Comparison of ENCODE assay signal across 8 cellular contexts in the genomic region with DNA sequence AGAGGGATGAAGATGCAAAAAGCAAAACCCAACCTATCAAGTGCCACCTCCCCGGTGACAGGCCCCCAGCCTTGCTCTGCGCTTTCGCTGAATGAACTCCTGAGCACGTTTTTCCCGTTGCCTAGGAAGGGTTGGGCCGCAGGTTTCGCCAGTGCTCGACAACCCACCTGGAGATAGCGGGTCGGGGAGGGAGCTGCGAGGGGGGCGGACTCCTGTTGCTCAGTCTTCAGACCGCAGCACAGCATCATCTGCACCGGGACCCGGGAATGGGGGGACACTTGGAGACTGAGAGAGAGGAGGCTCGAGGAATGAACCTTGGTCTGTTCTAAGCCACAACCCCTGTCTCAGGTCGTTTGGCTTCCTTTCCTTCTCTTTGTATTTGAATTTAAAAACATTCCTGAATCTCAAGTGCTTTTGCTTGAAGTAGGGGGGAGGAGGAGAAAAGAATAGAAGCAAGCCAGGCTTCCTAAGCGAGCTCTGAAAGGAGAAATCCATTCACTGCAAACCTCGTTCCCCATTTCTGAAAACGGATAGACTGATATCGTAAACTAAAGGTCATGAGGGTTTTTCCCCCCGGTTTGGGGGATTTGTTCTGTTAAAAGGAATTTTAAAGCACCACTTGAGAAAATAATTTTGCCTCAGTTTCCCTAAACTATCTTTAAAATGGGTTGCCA. TPM values are rescaled to one million over a fixed set of nuclear protein-coding genes. Genes with fewer than 3 reads are reported as not detected.
DNase-seq lines count a peak whose midpoint lies in the region; TF ChIP-seq lines count a peak whose summit lies in the region.

No MANE protein-coding gene starts in this region.

- H3K4me3 Mint-ChIP-seq in activated T-helper 1 cell treated with anti-CD3 and anti-CD28 coated beads, Interleukin-12 subunit alpha, Interleukin-12 subunit beta, Interleukin-2, Interleukin-4 antibody, amounts not matched to agents 30 ng/mL and 10 ng/mL and 1 ng/mL, durations not matched to agents 14 hours and 24 hours and 36 hours: peak overlapping the region; percentile 59

- TF ChIP-seq EP300 in sigmoid colon (IDR thresholded peaks at IDR 0.05): no peak

- H3K27me3 ChIP-seq in HUES64 (ENCODE audit: insufficient read depth, low read length): peaks cover 61% of the 10 kb centered on the region
- peaks cover 0 to 39% (median 17%) of the 10 kb centered on the region in 3 donors for H3K27me3 ChIP-seq in sigmoid colon

- H3K9ac ChIP-seq in HUES64 (ENCODE audit: low read depth, low read length): peak overlapping the region; percentile 61; the same call in 1 of the 2 replicates

- under 1% methylated on average over 18 of the region's 22 CpGs for WGBS in HUES64
- WGBS in sigmoid colon, 2 donors: 5 to 11% methylated on average over 22 of the region's 22 CpGs

- in situ Hi-C loops in ACHN (cut with HindIII; ENCODE audit: low pct_ligation_motif_present, low pct_unique_long_range_greater_than_20kb, low sequenced_read_pairs): no loop called here

- no peak for TF ChIP-seq CTCF in sigmoid colon (IDR thresholded peaks at IDR 0.05)

- H3K4me1 ChIP-seq in HUES64 (ENCODE audit: insufficient read depth, low read length) (peaks cover 12% of the 10 kb centered on the region), sigmoid colon (peaks cover 0 to 18% (median 16%) of the 10 kb centered on the region in 4 donors)

- peak overlapping the region; percentile 61 for H3K4me3 ChIP-seq in HUES64 (ENCODE audit: low read length)
- peak overlapping the region; percentile 9 to 58 (median 49) for H3K4me3 ChIP-seq in sigmoid colon

- H3K36me3 ChIP-seq in HUES64 (ENCODE audit: insufficient read depth, low read length) (no peaks in the 10 kb centered on the region), sigmoid colon (no peaks in the 10 kb centered on the region)

- DNase-seq in ACHN (peak; percentile 12), hepatic stellate cell (ENCODE audit: low spot score) (peak; percentile 15), sigmoid colon (no peak), NCI-H1694 treated with DMSO at 0.1 percent for 48 hours (lab: John Stamatoyannopoulos, UW) (no peak), ureter (ENCODE audit: low spot score) (no peak), NCI-H226 (no peak)
- DNase-seq in activated T-helper 1 cell treated with anti-CD3 and anti-CD28 coated beads, Interleukin-12 subunit alpha, Interleukin-12 subunit beta, Interleukin-2, Interleukin-4 antibody, amounts not matched to agents 30 ng/mL and 10 ng/mL and 1 ng/mL, durations not matched to agents 14 hours and 24 hours and 36 hours (ENCODE audit: low spot score): no peak

- peaks cover 28% of the 10 kb centered on the region for H3K4me1 Mint-ChIP-seq in activated T-helper 1 cell treated with anti-CD3 and anti-CD28 coated beads, Interleukin-12 subunit alpha, Interleukin-12 subunit beta, Interleukin-2, Interleukin-4 antibody, amounts not matched to agents 30 ng/mL and 10 ng/mL and 1 ng/mL, durations not matched to agents 14 hours and 24 hours and 36 hours (ENCODE audit: low read depth)

- H3K27ac ChIP-seq in HUES64 (ENCODE audit: low read depth, low read length) (no peak overlapping the region), sigmoid colon (no peak overlapping the region)

- no peaks in the 10 kb centered on the region for H3K36me3 Mint-ChIP-seq in activated T-helper 1 cell treated with anti-CD3 and anti-CD28 coated beads, Interleukin-12 subunit alpha, Interleukin-12 subunit beta, Interleukin-2, Interleukin-4 antibody, amounts not matched to agents 30 ng/mL and 10 ng/mL and 1 ng/mL, durations not matched to agents 14 hours and 24 hours and 36 hours (ENCODE audit: low read depth)

- H3K9me3 Mint-ChIP-seq in activated T-helper 1 cell treated with anti-CD3 and anti-CD28 coated beads, Interleukin-12 subunit alpha, Interleukin-12 subunit beta, Interleukin-2, Interleukin-4 antibody, amounts not matched to agents 30 ng/mL and 10 ng/mL and 1 ng/mL, durations not matched to agents 14 hours and 24 hours and 36 hours: no peaks in the 10 kb centered on the region

- intact Hi-C loops in activated T-helper 1 cell treated with anti-CD3 and anti-CD28 coated beads, Interleukin-12 subunit alpha, Interleukin-12 subunit beta, Interleukin-2, Interleukin-4 antibody, amounts not matched to agents 30 ng/mL and 10 ng/mL and 1 ng/mL, durations not matched to agents 14 hours and 24 hours and 36 hours (cut with micrococcal nuclease): loop anchor here (2.0 kb wide), 1 partner anchor 64 kb away; a partner anchor contains a TSS
- intact Hi-C loops in sigmoid colon (cut with DNase I): no loop called here

- H3K27ac Mint-ChIP-seq in activated T-helper 1 cell treated with anti-CD3 and anti-CD28 coated beads, Interleukin-12 subunit alpha, Interleukin-12 subunit beta, Interleukin-2, Interleukin-4 antibody, amounts not matched to agents 30 ng/mL and 10 ng/mL and 1 ng/mL, durations not matched to agents 14 hours and 24 hours and 36 hours: no peak overlapping the region

- no peak for TF ChIP-seq POLR2A in sigmoid colon (IDR thresholded peaks at IDR 0.05)

- no peaks in the 10 kb centered on the region for H3K9me3 ChIP-seq in HUES64 (ENCODE audit: insufficient read depth, low read depth, low read length)
- H3K9me3 ChIP-seq in sigmoid colon: no peaks in the 10 kb centered on the region

- peaks cover 20% of the 10 kb centered on the region for H3K27me3 Mint-ChIP-seq in activated T-helper 1 cell treated with anti-CD3 and anti-CD28 coated beads, Interleukin-12 subunit alpha, Interleukin-12 subunit beta, Interleukin-2, Interleukin-4 antibody, amounts not matched to agents 30 ng/mL and 10 ng/mL and 1 ng/mL, durations not matched to agents 14 hours and 24 hours and 36 hours (ENCODE audit: insufficient read depth)

RNA-seq across cellular contexts. Expression of a gene that starts 1.2 kb away (rescaled TPM):
- polyA plus RNA-seq in HUES64 (2013, experiment 1 of 2): 1.4 TPM
- polyA plus RNA-seq in HUES64 (2013, experiment 2 of 2): 1.8 TPM
- 0.39 TPM in 1 of 2 replicates, not detected in the other for total RNA-seq in activated T-helper 1 cell treated with anti-CD3 and anti-CD28 coated beads, Interleukin-12 subunit alpha, Interleukin-12 subunit beta, Interleukin-2, Interleukin-4 antibody, amounts not matched to agents 30 ng/mL and 10 ng/mL and 1 ng/mL, durations not matched to agents 14 hours and 24 hours and 36 hours
- total RNA-seq in sigmoid colon: 1 to 10 TPM in 3 of 4 donors, under 1 TPM in 1; 0.33 to 6.1 (median 1.7) TPM
- polyA plus RNA-seq in sigmoid colon: 1 to 10 TPM in 2 of 3 donors, not detected in 1; 1.8 to 2.0 TPM
- total RNA-seq in ureter: 1.9 TPM

Comparison
In these comparisons a context has a peak if more than half of its experiments do, and no peak if none do; other contexts are left out.
1. DNase-seq: peak in ACHN (single experiment) and hepatic stellate cell (single experiment); none in activated T-helper 1 cell treated with anti-CD3 and anti-CD28 coated beads, Interleukin-12 subunit alpha, Interleukin-12 subunit beta, Interleukin-2, Interleukin-4 antibody, amounts not matched to agents 30 ng/mL and 10 ng/mL and 1 ng/mL, durations not matched to agents 14 hours and 24 hours and 36 hours (single experiment), sigmoid colon (single experiment), NCI-H1694 treated with DMSO at 0.1 percent for 48 hours (single experiment), ureter (single experiment) and NCI-H226 (single experiment).